18 cellular contexts compared by ENCODE assay signal in genomic region chr2:119430023-119430498, GRCh38. TPM values are rescaled to one million over a fixed set of nuclear protein-coding genes. Genes with fewer than 3 reads are reported as not detected.
DNase-seq lines count a peak whose midpoint lies in the region; ATAC-seq and TF ChIP-seq lines count a peak whose summit lies in the region.
"Had no signal": no experiment of that assay in that cellular context is flagged by ENCODE, and none has a peak within 500 bp of the region (broad histone marks: within the 10 kb centered on the region; RNA-seq: fewer than 3 reads in every experiment).

No MANE protein-coding gene starts in this region.

- H3K9ac ChIP-seq in neuronal stem cell (ENCODE audit: low read depth, low read length, poor library complexity), result no peak overlapping the region
- H3K9ac ChIP-seq: SK-N-SH had no signal

- peak overlapping the region; percentile 38 for H3K4me3 Mint-ChIP-seq in activated naive CD8-positive, alpha-beta T cell
- H3K4me3 Mint-ChIP-seq in activated naive CD8-positive, alpha-beta T cell treated with anti-CD3 and anti-CD28 coated beads for 36 hours, result no peak overlapping the region
- peak overlapping the region; percentile 87 for H3K4me3 Mint-ChIP-seq in endothelial cell (ENCODE audit: unreplicated experiment)
- H3K4me3 Mint-ChIP-seq: activated CD8-positive, alpha-beta T cell treated with anti-CD3 and anti-CD28 coated beads, Interleukin-2, amount 10 ng/mL, durations not matched to agents 7 days and 5 days had no signal

- no peak overlapping the region for H3K23ac ChIP-seq in neuronal stem cell (ENCODE audit: low read depth, low read length, poor library complexity)

- H3K4me2 ChIP-seq in neuronal stem cell (ENCODE audit: insufficient read depth, low read length, poor library complexity, severe bottlenecking), result no peak overlapping the region
- H3K4me2 ChIP-seq: SK-N-SH had no signal

- no peak overlapping the region for H2BK5ac ChIP-seq in neuronal stem cell (ENCODE audit: low read length)

- intact Hi-C loops in vagina (cut with DNase I), result no loop called here

- no peaks in the 10 kb centered on the region for H3K9me3 Mint-ChIP-seq in activated naive CD8-positive, alpha-beta T cell (ENCODE audit: low read depth)
- H3K9me3 Mint-ChIP-seq in activated naive CD8-positive, alpha-beta T cell treated with anti-CD3 and anti-CD28 coated beads for 36 hours, result no peaks in the 10 kb centered on the region
- H3K9me3 Mint-ChIP-seq in endothelial cell (ENCODE audit: unreplicated experiment), result no peaks in the 10 kb centered on the region

- H3K14ac ChIP-seq in neuronal stem cell (ENCODE audit: low read length), result no peak overlapping the region

- no peak overlapping the region for H4K8ac ChIP-seq in neuronal stem cell (ENCODE audit: low read depth, low read length)

- no peak overlapping the region for H3K27ac ChIP-seq in neuronal stem cell (replicated peaks; ENCODE audit: low read length)
- peak overlapping the region; percentile 9 for H3K27ac ChIP-seq in vagina

- ATAC-seq in HG03108 (IDR thresholded peaks at IDR 0.05; ENCODE audit: unreplicated experiment), result no peak
- ATAC-seq: activated CD8-positive, alpha-beta T cell treated with anti-CD3 and anti-CD28 coated beads, Interleukin-2, amount 10 ng/mL, durations not matched to agents 7 days and 5 days; lower lobe of right lung had no signal

- H2BK120ac ChIP-seq in neuronal stem cell (ENCODE audit: low read depth, low read length), result no peak overlapping the region

- H3K4ac ChIP-seq in neuronal stem cell (ENCODE audit: low read length), result no peak overlapping the region

- no peak for TF ChIP-seq POLR2A in vagina (IDR thresholded peaks at IDR 0.05)

- H3K4me3 ChIP-seq in neuronal stem cell (ENCODE audit: low read length in 2 of 2), result no peak overlapping the region
- no peak overlapping the region for H3K4me3 ChIP-seq in vagina
- H3K4me3 ChIP-seq: dorsolateral prefrontal cortex had no signal

- H3K36me3 ChIP-seq in neuronal stem cell (replicated peaks in 1 of 2; ENCODE audit: control insufficient read depth in 2 of 2, insufficient read depth in 2 of 2, low read length in 2 of 2), result no peaks in the 10 kb centered on the region
- H3K36me3 ChIP-seq in vagina, result no peaks in the 10 kb centered on the region
- H3K36me3 ChIP-seq: lower lobe of right lung had no signal

- no peaks in the 10 kb centered on the region for H3K36me3 Mint-ChIP-seq in activated naive CD8-positive, alpha-beta T cell
- H3K36me3 Mint-ChIP-seq in activated naive CD8-positive, alpha-beta T cell treated with anti-CD3 and anti-CD28 coated beads for 36 hours, result no peaks in the 10 kb centered on the region
- peaks cover 3% of the 10 kb centered on the region for H3K36me3 Mint-ChIP-seq in endothelial cell (ENCODE audit: low read depth, unreplicated experiment)

- H2BK12ac ChIP-seq in neuronal stem cell (ENCODE audit: low read length), result no peak overlapping the region

- peaks cover 7% of the 10 kb centered on the region for H3K4me1 Mint-ChIP-seq in activated naive CD8-positive, alpha-beta T cell (ENCODE audit: low read depth)
- peaks cover 2% of the 10 kb centered on the region for H3K4me1 Mint-ChIP-seq in activated naive CD8-positive, alpha-beta T cell treated with anti-CD3 and anti-CD28 coated beads for 36 hours
- H3K4me1 Mint-ChIP-seq in endothelial cell (ENCODE audit: unreplicated experiment), result peaks cover 66% of the 10 kb centered on the region

- H3K79me1 ChIP-seq in neuronal stem cell (ENCODE audit: low read depth, low read length), result no peaks in the 10 kb centered on the region

- no peak overlapping the region for H2AK5ac ChIP-seq in neuronal stem cell (ENCODE audit: low read depth, low read length)

- peak overlapping the region; percentile 72 for H3K18ac ChIP-seq in neuronal stem cell (ENCODE audit: low read length)

- TF ChIP-seq CTCF in endothelial cell (IDR thresholded peaks at IDR 0.05; ENCODE audit: unreplicated experiment) (no peak), vagina (IDR thresholded peaks at IDR 0.05) (no peak)

- peaks cover 10 to 14% of the 10 kb centered on the region in 2 donors for H3K4me1 ChIP-seq in neuronal stem cell (ENCODE audit: control insufficient read depth in 2 of 2, insufficient read depth in 1 of 2, low read depth in 1 of 2, low read length in 2 of 2)
- peaks cover 53% of the 10 kb centered on the region for H3K4me1 ChIP-seq in vagina

- H2AFZ ChIP-seq in neuronal stem cell (ENCODE audit: low read length), result no peak overlapping the region

- no peak overlapping the region for H4K91ac ChIP-seq in neuronal stem cell (ENCODE audit: low read depth, low read length, poor library complexity)

- peaks cover 40% of the 10 kb centered on the region for H3K27me3 Mint-ChIP-seq in activated naive CD8-positive, alpha-beta T cell
- peaks cover 60% of the 10 kb centered on the region for H3K27me3 Mint-ChIP-seq in activated naive CD8-positive, alpha-beta T cell treated with anti-CD3 and anti-CD28 coated beads for 36 hours
- H3K27me3 Mint-ChIP-seq in endothelial cell (ENCODE audit: unreplicated experiment), result peaks cover 13% of the 10 kb centered on the region

- DNase-seq in activated naive CD8-positive, alpha-beta T cell treated with anti-CD3 and anti-CD28 coated beads for 36 hours, result no peak
- DNase-seq in endothelial cell (ENCODE audit: low spot score), result no peak
- no peak for DNase-seq in neuronal stem cell (ENCODE audit: low spot score)
- no peak for DNase-seq in vagina (ENCODE audit: extremely low spot score in 2 of 2)
- DNase-seq in globus pallidus (ENCODE audit: low spot score), result no peak
- no peak for DNase-seq in activated CD8-positive, alpha-beta memory T cell treated with anti-CD3 and anti-CD28 coated beads, Interleukin-2, amount 50 U/mL, for 4 hours
- DNase-seq: activated CD8-positive, alpha-beta T cell treated with anti-CD3 and anti-CD28 coated beads, Interleukin-2, amount 10 ng/mL, durations not matched to agents 7 days and 5 days; COR-L47; GF-D8; lower lobe of right lung; NCI-H2029; NCI-H510A treated with DMSO at 0.1 percent for 48 hours; nucleus accumbens; SK-N-SH; stimulated activated naive CD4-positive, alpha-beta T cell treated with Interleukin-2 at 50 U/mL for 16 hours had no signal

- no CpG with 5 or more reads among the region's 5 CpGs for WGBS in neuronal stem cell (ENCODE audit: extremely low coverage in 2 of 2, insufficient read length in 2 of 2, insufficient replicate concordance in 1 of 2), 2 donors

- H3K9me3 ChIP-seq in neuronal stem cell (replicated peaks in 1 of 2; ENCODE audit: control insufficient read depth in 2 of 2, insufficient read depth in 1 of 2, low read depth in 1 of 2, low read length in 2 of 2), result no peaks in the 10 kb centered on the region
- H3K9me3 ChIP-seq in vagina, result no peaks in the 10 kb centered on the region
- H3K9me3 ChIP-seq: lower lobe of right lung, SK-N-SH had no signal

- H3K27me3 ChIP-seq in neuronal stem cell (ENCODE audit: control insufficient read depth in 3 of 3, insufficient read depth in 3 of 3, low read depth in 1 of 3, low read length in 3 of 3) (peaks cover 0 to 73% (median 20%) of the 10 kb centered on the region in 3 experiments), vagina (no peaks in the 10 kb centered on the region)

- H2BK15ac ChIP-seq in neuronal stem cell (ENCODE audit: low read length), result no peak overlapping the region

- no peak overlapping the region for H3K27ac Mint-ChIP-seq in activated naive CD8-positive, alpha-beta T cell
- H3K27ac Mint-ChIP-seq in activated naive CD8-positive, alpha-beta T cell treated with anti-CD3 and anti-CD28 coated beads for 36 hours, result no peak overlapping the region
- H3K27ac Mint-ChIP-seq in endothelial cell (ENCODE audit: unreplicated experiment), result no peak overlapping the region
- H3K27ac Mint-ChIP-seq: activated CD8-positive, alpha-beta T cell treated with anti-CD3 and anti-CD28 coated beads, Interleukin-2, amount 10 ng/mL, durations not matched to agents 7 days and 5 days had no signal

RNA-seq across cellular contexts. Expression of gene TMEM37, which starts 1.6 kb away (rescaled TPM):
- total RNA-seq in activated naive CD8-positive, alpha-beta T cell treated with anti-CD3 and anti-CD28 coated beads for 36 hours, result not detected
- total RNA-seq in endothelial cell (ENCODE audit: unreplicated experiment) (11.4 TPM), vagina (3.2 TPM)
- 0.71 TPM for polyA plus RNA-seq in neuronal stem cell (2013, experiment 1 of 2)
- 0.58 TPM for polyA plus RNA-seq in neuronal stem cell (2013, experiment 2 of 2)
- total RNA-seq: activated CD8-positive, alpha-beta T cell treated with anti-CD3 and anti-CD28 coated beads, Interleukin-2, amount 10 ng/mL, durations not matched to agents 7 days and 5 days had no signal
